In the genomic region with DNA sequence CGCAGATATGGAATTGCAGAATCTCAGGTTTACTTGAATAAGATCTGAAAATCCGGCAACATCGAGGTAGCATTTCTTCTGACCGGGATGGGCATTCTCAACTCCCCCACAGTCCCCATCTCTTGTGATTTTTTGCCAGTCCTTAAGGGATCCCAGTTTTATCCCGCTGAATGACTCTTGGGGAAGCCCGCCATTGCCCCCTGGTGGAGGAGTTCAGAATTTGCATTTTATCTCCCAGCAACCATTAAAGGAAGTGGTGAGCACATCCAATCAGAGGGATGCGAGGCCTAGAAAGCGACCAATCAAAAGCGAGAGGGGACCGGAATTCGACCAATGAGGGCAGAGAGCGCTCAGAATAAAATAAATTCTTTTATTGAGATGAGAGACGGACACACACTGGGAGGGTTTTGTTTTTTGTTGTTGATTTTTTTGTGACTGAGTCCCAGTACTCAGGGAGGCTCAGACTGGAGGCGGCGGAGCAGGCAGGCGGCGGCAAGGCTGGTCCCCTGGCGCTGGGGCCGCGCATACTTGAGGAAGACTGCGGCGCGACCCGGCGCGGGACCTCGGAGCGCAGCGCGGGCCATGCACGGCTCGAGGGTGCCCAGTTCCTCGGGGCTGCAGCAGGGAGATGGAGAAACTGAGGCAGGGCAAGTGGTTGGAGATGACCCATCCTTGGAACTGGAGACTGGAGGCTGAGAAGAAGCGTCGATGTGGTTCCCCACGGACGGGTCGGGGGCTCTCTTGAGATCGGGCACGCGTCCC, we compare ENCODE assay signal across 8 cellular contexts. TPM values are rescaled to one million over a fixed set of nuclear protein-coding genes. Genes with fewer than 3 reads are reported as not detected.
DNase-seq lines count a peak whose midpoint lies in the region; ATAC-seq and TF ChIP-seq lines count a peak whose summit lies in the region.

No MANE protein-coding gene starts in this region.

- H3K9me3 ChIP-seq in parathyroid adenoma (ENCODE audit: control insufficient read depth, low read length), result no peaks in the 10 kb centered on the region

- H3K27ac ChIP-seq in parathyroid adenoma, result no peak overlapping the region

- no peak overlapping the region for H3K4me3 Mint-ChIP-seq in activated naive CD4-positive, alpha-beta T cell treated with anti-CD3 and anti-CD28 coated beads, Interleukin-2, amount 10 ng/mL, durations not matched to agents 7 days and 5 days
- peak overlapping the region; percentile 51 for H3K4me3 Mint-ChIP-seq in type B pancreatic cell

- H3K9ac ChIP-seq in parathyroid adenoma, result no peak overlapping the region

- no peaks in the 10 kb centered on the region for H3K36me3 ChIP-seq in parathyroid adenoma (ENCODE audit: control insufficient read depth, insufficient read depth, low read length)

- peaks cover 3% of the 10 kb centered on the region for H3K9me3 Mint-ChIP-seq in activated naive CD4-positive, alpha-beta T cell treated with anti-CD3 and anti-CD28 coated beads, Interleukin-2, amount 10 ng/mL, durations not matched to agents 7 days and 5 days
- peaks cover 6% of the 10 kb centered on the region for H3K9me3 Mint-ChIP-seq in type B pancreatic cell

- peaks cover 17% of the 10 kb centered on the region for H3K4me1 Mint-ChIP-seq in activated naive CD4-positive, alpha-beta T cell treated with anti-CD3 and anti-CD28 coated beads, Interleukin-2, amount 10 ng/mL, durations not matched to agents 7 days and 5 days
- H3K4me1 Mint-ChIP-seq in type B pancreatic cell (ENCODE audit: unreplicated experiment), result peaks cover 4% of the 10 kb centered on the region

- DNase-seq in NCI-H1417 (lab: John Stamatoyannopoulos, UW) (peak; percentile 51 to 81 (median 81)), SKM-1 (lab: John Stamatoyannopoulos, UW; ENCODE audit: unreplicated experiment) (peak; percentile 57), globus pallidus (ENCODE audit: low spot score) (peak; percentile 90), type B pancreatic cell (ENCODE audit: extremely low spot score, unreplicated experiment) (peak; percentile 71)
- peak; percentile 84 for DNase-seq in activated naive CD4-positive, alpha-beta T cell treated with anti-CD3 and anti-CD28 coated beads, Interleukin-2, amount 10 ng/mL, durations not matched to agents 7 days and 5 days

- ATAC-seq in GM18502 (IDR thresholded peaks at IDR 0.05; ENCODE audit: poor library complexity, unreplicated experiment), result no peak

- TF ChIP-seq CTCF in GM12872 (IDR thresholded peaks at IDR 0.05; ENCODE audit: insufficient read depth, low read depth, low read length) (peak; percentile 74), parathyroid adenoma (IDR thresholded peaks at IDR 0.05) (peak; percentile 99), type B pancreatic cell (conservative IDR thresholded peaks at IDR 0.05) (peak; percentile 85)

- CTCF ChIA-PET in activated naive CD4-positive, alpha-beta T cell treated with anti-CD3 and anti-CD28 coated beads, Interleukin-2, amount 10 ng/mL, durations not matched to agents 7 days and 5 days (lab: Charles Lee), result interaction anchor here (0.9 to 1.5 kb wide), 2 partner anchors 83 kb away, joined by 3 to 4 read pairs; no protein-coding TSS in a partner anchor

- H3K4me2 ChIP-seq in parathyroid adenoma (ENCODE audit: low read length), result no peak overlapping the region

- no peak overlapping the region for H3K4me3 ChIP-seq in parathyroid adenoma (ENCODE audit: low read depth, low read length)

- H3K27me3 Mint-ChIP-seq in activated naive CD4-positive, alpha-beta T cell treated with anti-CD3 and anti-CD28 coated beads, Interleukin-2, amount 10 ng/mL, durations not matched to agents 7 days and 5 days, result peaks cover 92% of the 10 kb centered on the region
- H3K27me3 Mint-ChIP-seq in type B pancreatic cell, result peaks cover 74% of the 10 kb centered on the region

- H2AFZ ChIP-seq in parathyroid adenoma, result peak overlapping the region; percentile 56

- no peaks in the 10 kb centered on the region for H3K27me3 ChIP-seq in parathyroid adenoma (ENCODE audit: control insufficient read depth, insufficient read depth, low read length)

- no peaks in the 10 kb centered on the region for H3K79me2 ChIP-seq in parathyroid adenoma

- no peak overlapping the region for H3K27ac Mint-ChIP-seq in activated naive CD4-positive, alpha-beta T cell treated with anti-CD3 and anti-CD28 coated beads, Interleukin-2, amount 10 ng/mL, durations not matched to agents 7 days and 5 days
- H3K27ac Mint-ChIP-seq in type B pancreatic cell, result peak overlapping the region; percentile 13

- H3K4me1 ChIP-seq in parathyroid adenoma, result peaks cover 8% of the 10 kb centered on the region

- H3K36me3 Mint-ChIP-seq in activated naive CD4-positive, alpha-beta T cell treated with anti-CD3 and anti-CD28 coated beads, Interleukin-2, amount 10 ng/mL, durations not matched to agents 7 days and 5 days, result peaks cover 2% of the 10 kb centered on the region
- peaks cover 10% of the 10 kb centered on the region for H3K36me3 Mint-ChIP-seq in type B pancreatic cell

RNA-seq across cellular contexts. Expression of gene TTC9B, which starts 3.9 kb away (rescaled TPM):
- total RNA-seq in type B pancreatic cell (ENCODE audit: low replicate concordance), result 0.39 and 0.48 TPM in 2 replicates

RNA-seq across cellular contexts. Expression of gene CCNP, which starts 4.5 kb away (rescaled TPM):
- total RNA-seq in type B pancreatic cell (ENCODE audit: low replicate concordance), result 0.60 and 0.98 TPM in 2 replicates

RNA-seq across cellular contexts. Expression of gene MAP3K10, which starts 30.8 kb away (rescaled TPM):
- 16.8 and 23.4 TPM in 2 replicates for total RNA-seq in type B pancreatic cell (ENCODE audit: low replicate concordance)
